In genomic region chr3:79200456-79200855, GRCh38 we compare ENCODE assay signal across 24 cellular contexts.
DNase-seq lines count a peak whose midpoint lies in the region; ATAC-seq and FAIRE-seq lines count a peak whose summit lies in the region.
"Had no signal": no experiment of that assay in that cellular context is flagged by ENCODE, and none has a peak within 500 bp of the region (broad histone marks: within the 10 kb centered on the region; RNA-seq: fewer than 3 reads in every experiment).

No MANE protein-coding gene starts in this region.

- DNase-seq in Daoy (ENCODE audit: low read depth), result peak; percentile 11
- peak; percentile 11 for DNase-seq in M059J (ENCODE audit: low read depth)
- peak; percentile 48 for DNase-seq in astrocyte of the hippocampus (ENCODE audit: low read depth, low spot score)
- DNase-seq in iPS-NIHi11 (ENCODE audit: low spot score), result no peak
- DNase-seq in NCI-H2171 treated with DMSO at 0.1 percent for 48 hours (lab: John Stamatoyannopoulos, UW), result no peak
- DNase-seq: C1 segment of cervical spinal cord; CD8-positive, alpha-beta T cell; DND-41; GDM1; HCEC 1CT; KBM-7; NCI-H1105; NCI-H146; NCI-H2029; NCI-H226; NCI-H524; NCI-H774; NK-92 treated with Interleukin-12 subunit alpha and Interleukin-12 subunit beta, amount 100 ng/mL, for 24 hours; SIG-M5 had no signal

- ATAC-seq in GM19452 (IDR thresholded peaks at IDR 0.05; ENCODE audit: unreplicated experiment), result no peak
- ATAC-seq in HG03135 (IDR thresholded peaks at IDR 0.05; ENCODE audit: unreplicated experiment), result no peak
- ATAC-seq: CD8-positive, alpha-beta T cell; HepG2; Panc1 had no signal

- peak; percentile 56 for FAIRE-seq in islet of Langerhans (lab: Jason Lieb, UNC)
- FAIRE-seq: HepG2 had no signal

Comparison
In these comparisons a context has a peak if more than half of its experiments do, and no peak if none do; other contexts are left out.
1. DNase-seq: peak in Daoy (single experiment), M059J (single experiment) and astrocyte of the hippocampus (single experiment); none in iPS-NIHi11 (single experiment) and NCI-H2171 treated with DMSO at 0.1 percent for 48 hours (single experiment).